In genomic region chr2:68911714-68912510, GRCh38 we compare ENCODE assay signal across 2 cellular contexts.
TF ChIP-seq lines count a peak whose summit lies in the region.

No MANE protein-coding gene starts in this region.

TF ChIP-seq in HepG2, 621 proteins besides CTCF, POLR2A, EP300 and RAD21:
- TF ChIP-seq ATF3 (CRISPR knock-in tag; IDR thresholded peaks at IDR 0.05): no peak
- TF ChIP-seq ZNF543 (CRISPR knock-in tag; IDR thresholded peaks at IDR 0.05): no peak
- TF ChIP-seq U2AF2 (IDR thresholded peaks at IDR 0.05; ENCODE audit: low read depth, low read length): no peak
- TF ChIP-seq ISL2 (CRISPR knock-in tag; IDR thresholded peaks at IDR 0.05): no peak
- TF ChIP-seq SMAD9 (CRISPR knock-in tag; IDR thresholded peaks at IDR 0.05): no peak
- TF ChIP-seq SALL2 (CRISPR knock-in tag; IDR thresholded peaks at IDR 0.05): no peak
- no peak for TF ChIP-seq GATA4 (IDR thresholded peaks at IDR 0.05; ENCODE audit: borderline replicate concordance, low read depth)
- no peak for TF ChIP-seq TBX2 (CRISPR knock-in tag; IDR thresholded peaks at IDR 0.05; ENCODE audit: borderline replicate concordance)
- TF ChIP-seq PHF21A (CRISPR knock-in tag; IDR thresholded peaks at IDR 0.05): no peak

TF ChIP-seq in HEK293, 187 proteins besides CTCF, POLR2A, EP300 and RAD21:
- TF ChIP-seq ZIC2 (tag by site-specific recombination; IDR thresholded peaks at IDR 0.05) (peak; percentile 59), ZNF274 (IDR thresholded peaks at IDR 0.05; ENCODE audit: low read length) (no peak), ZNF274 (tag by site-specific recombination; IDR thresholded peaks at IDR 0.05; ENCODE audit: borderline replicate concordance) (no peak)
